8 cellular contexts compared by ENCODE assay signal in the genomic region with DNA sequence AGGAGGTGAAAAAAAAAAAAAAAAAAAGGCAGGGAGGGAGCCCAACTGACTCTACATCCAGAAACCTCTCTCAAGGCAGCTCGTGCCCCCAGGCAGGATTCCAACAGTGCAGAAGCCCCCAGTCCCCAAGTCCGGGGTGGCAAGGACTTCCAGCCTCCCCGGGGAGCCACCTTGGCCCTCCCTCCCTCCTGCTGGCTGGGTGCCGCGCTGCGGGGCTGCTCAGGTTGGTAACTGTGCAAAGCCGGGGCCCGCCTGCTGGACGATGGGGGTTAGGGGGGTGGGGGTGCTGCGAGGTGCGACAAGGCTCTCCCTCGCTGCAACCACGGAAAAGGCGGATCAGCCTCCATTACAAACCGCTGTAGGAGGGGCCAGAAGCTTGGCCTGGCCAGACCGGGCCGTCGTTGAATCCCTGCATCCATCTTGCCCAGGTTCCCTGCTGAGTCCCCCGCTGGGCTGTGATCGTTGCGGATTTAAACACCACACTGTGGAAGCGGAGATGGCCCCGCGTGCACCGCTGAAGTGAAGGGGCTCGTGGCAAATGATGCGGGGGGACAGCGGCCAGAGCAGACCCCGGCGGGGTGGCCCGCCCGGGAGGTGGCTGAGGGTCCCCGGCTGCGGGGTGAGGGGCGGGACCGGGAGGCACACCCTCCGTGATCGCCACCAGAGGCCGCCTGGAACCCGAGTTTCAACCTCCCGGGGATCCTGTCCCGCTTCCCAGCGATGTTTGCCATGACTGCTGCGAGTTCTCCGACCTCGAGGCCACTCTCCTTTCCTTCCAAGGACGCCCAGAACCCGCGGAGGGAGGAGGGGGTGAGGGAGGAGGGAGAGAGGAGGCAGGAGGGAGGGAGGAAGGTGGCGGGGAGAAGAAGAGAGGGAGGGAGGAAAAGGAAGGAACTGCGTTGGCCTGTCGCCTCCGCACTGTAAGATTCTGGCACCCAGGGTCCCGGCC. TPM values are rescaled to one million over a fixed set of nuclear protein-coding genes. Genes with fewer than 3 reads are reported as not detected.
A peak's percentile ranks its signal among the peaks of the same experiment; 100 is the strongest.
DNase-seq lines count a peak whose midpoint lies in the region; ATAC-seq, FAIRE-seq and TF ChIP-seq lines count a peak whose summit lies in the region.

No MANE protein-coding gene starts in this region.

- ATAC-seq in GM19023 (IDR thresholded peaks at IDR 0.05; ENCODE audit: unreplicated experiment) (peak; percentile 57), GM19467 (IDR thresholded peaks at IDR 0.05; ENCODE audit: unreplicated experiment) (no peak)

- H3K9me3 ChIP-seq in MG63 (no peaks in the 10 kb centered on the region), small intestine (ENCODE audit: control insufficient read depth, low read depth) (no peaks in the 10 kb centered on the region)

- FAIRE-seq in small intestine (lab: Jason Lieb, UNC): no peak

- DNase-seq in AG20443 (ENCODE audit: low spot score) (peak; percentile 81), MG63 (peak; percentile 51), UCSD-AML1 (lab: John Stamatoyannopoulos, UW; ENCODE audit: unreplicated experiment) (peak; percentile 69), cardiac fibroblast (ENCODE audit: low read depth in 2 of 2) (peak; percentile 59 to 74), inferior parietal cortex (ENCODE audit: extremely low spot score) (peak; percentile 17), small intestine (peak; percentile 56)

- peak; percentile 36 for TF ChIP-seq CTCF in cardiac fibroblast (IDR thresholded peaks at IDR 0.05; ENCODE audit: low read depth, low read length)

- H3K4me3 ChIP-seq in MG63 (peak overlapping the region; percentile 50), cardiac fibroblast (replicated peaks in 1 of 2; ENCODE audit: low read depth in 2 of 2, low read length in 2 of 2) (peak overlapping the region; percentile 42 to 51), small intestine (ENCODE audit: low read depth in 1 of 2, low read length in 2 of 2) (peak overlapping the region; percentile 14 to 37)

- no peaks in the 10 kb centered on the region for H3K27me3 ChIP-seq in MG63
- H3K27me3 ChIP-seq in small intestine (ENCODE audit: control insufficient read depth in 2 of 2, insufficient read depth in 2 of 2, low read length in 2 of 2): no peaks in the 10 kb centered on the region

- 1 to 5% (median 3%) methylated on average over 16 to 54 of the region's 54 CpGs for WGBS in small intestine, 3 donors

- H3K36me3 ChIP-seq in MG63 (no peaks in the 10 kb centered on the region), small intestine (ENCODE audit: control insufficient read depth in 2 of 2, insufficient read depth in 2 of 2, low read length in 2 of 2) (no peaks in the 10 kb centered on the region)

- H3K4me1 ChIP-seq in small intestine (ENCODE audit: control insufficient read depth in 2 of 2, insufficient read depth in 1 of 2, low read depth in 1 of 2, low read length in 1 of 2): no peaks in the 10 kb centered on the region

- H3K27ac ChIP-seq in small intestine (ENCODE audit: low read depth in 1 of 2, low read length in 1 of 2): peak overlapping the region in 1 of 2 donors; percentile 58

RNA-seq across cellular contexts. Expression of a gene that starts 58.0 kb away (rescaled TPM):
- total RNA-seq in MG63 (2014; rRNA removed; shearing (Covaris generic); ENCODE audit: low replicate concordance): 94.9 and 143 TPM in 2 replicates
- polyA plus RNA-seq in small intestine: 100 to 1,000 TPM in 2 of 3 donors, 10 to 100 TPM in 1; 72.5 to 108 (median 102) TPM

Comparison
In these comparisons a context has a peak if more than half of its experiments do, and no peak if none do; other contexts are left out.
1. DNase-seq: peak in every context shown above with its lines; median percentile 81 in AG20443; 69 in UCSD-AML1; 66 in cardiac fibroblast; 56 in small intestine; 51 in MG63; 17 in inferior parietal cortex.